21 cellular contexts compared by ENCODE assay signal in the genomic region with DNA sequence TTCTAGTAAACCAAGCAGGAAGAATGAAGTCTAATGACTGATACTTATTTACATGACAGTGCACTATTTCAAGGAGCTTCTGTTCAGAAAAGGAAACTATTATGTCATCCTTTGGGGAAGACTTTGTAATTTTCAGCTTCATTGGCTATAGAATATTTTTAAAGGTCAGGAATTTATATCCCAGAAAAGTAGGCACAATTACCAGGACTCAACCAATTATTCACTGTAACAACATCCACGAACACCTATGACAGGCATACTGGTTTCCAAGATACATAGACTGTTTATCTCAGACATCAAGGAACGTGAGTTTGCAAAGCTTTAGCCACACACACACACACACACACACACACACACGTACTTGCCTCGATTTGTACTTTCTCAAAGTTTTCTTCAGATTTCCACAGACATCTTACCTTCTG. TPM values are rescaled to one million over a fixed set of nuclear protein-coding genes. Genes with fewer than 3 reads are reported as not detected.
"Had no signal": no experiment of that assay in that cellular context is flagged by ENCODE, and none has a peak within 500 bp of the region (broad histone marks: within the 10 kb centered on the region; RNA-seq: fewer than 3 reads in every experiment).

No MANE protein-coding gene starts in this region.

- FAIRE-seq: bronchial epithelial cell, endometrium, islet of Langerhans had no signal

- DNase-seq: activated CD4-positive, alpha-beta T cell treated with anti-CD3 and anti-CD28 coated beads for 4 hours; activated CD8-positive, alpha-beta memory T cell treated with anti-CD3 and anti-CD28 coated beads, Interleukin-2, amount 50 U/mL, for 4 hours; activated CD8-positive, alpha-beta T cell treated with anti-CD3 and anti-CD28 coated beads for 36 hours; activated naive CD4-positive, alpha-beta T cell treated with Interleukin-2 at 50 U/mL for 16 hours; activated naive CD8-positive, alpha-beta T cell treated with anti-CD3 and anti-CD28 coated beads, Interleukin-2, amount 50 U/mL, for 24 hours; esophagus squamous epithelium; foreskin fibroblast; heart left ventricle; left lung; stimulated activated CD4-positive, alpha-beta T cell treated with anti-CD3 and anti-CD28 coated beads, Interleukin-15, amount 100 ng/mL, for 24 hours; stimulated activated CD4-positive, alpha-beta T cell treated with anti-CD3 and anti-CD28 coated beads, Interleukin-4, amount 100 ng/mL, for 24 hours; T-helper 9 cell; upper lobe of left lung had no signal

- H3K27ac ChIP-seq: ascending aorta, esophagus squamous epithelium, left lung, upper lobe of left lung had no signal

- H3K9me3 ChIP-seq: ascending aorta, esophagus squamous epithelium, heart left ventricle, left lung, upper lobe of left lung had no signal

- H3K36me3 ChIP-seq: ascending aorta, esophagus squamous epithelium, heart left ventricle, left lung, upper lobe of left lung had no signal

- ATAC-seq: activated CD8-positive, alpha-beta T cell treated with anti-CD3 and anti-CD28 coated beads for 36 hours; activated naive CD8-positive, alpha-beta T cell treated with anti-CD3 and anti-CD28 coated beads, Interleukin-2, amount 50 U/mL, for 24 hours; heart left ventricle; left lung had no signal

- H3K27me3 ChIP-seq: ascending aorta, upper lobe of left lung had no signal

- H3K4me3 ChIP-seq: ascending aorta, esophagus squamous epithelium, heart left ventricle, left lung, upper lobe of left lung had no signal

RNA-seq across cellular contexts. Expression of a gene that starts 23.2 kb away (rescaled TPM):
- total RNA-seq: activated CD8-positive, alpha-beta T cell treated with anti-CD3 and anti-CD28 coated beads for 36 hours; ascending aorta; bronchial epithelial cell; chondrocyte; esophagus squamous epithelium; heart left ventricle; left lung; mucosa of gallbladder; osteoblast; temporal lobe; upper lobe of left lung had no signal

RNA-seq across cellular contexts. Expression of a gene that starts 27.2 kb away (rescaled TPM):
- total RNA-seq: activated CD8-positive, alpha-beta T cell treated with anti-CD3 and anti-CD28 coated beads for 36 hours; ascending aorta; bronchial epithelial cell; chondrocyte; esophagus squamous epithelium; heart left ventricle; left lung; mucosa of gallbladder; osteoblast; temporal lobe; upper lobe of left lung had no signal

RNA-seq across cellular contexts. Expression of a gene that starts 30.5 kb away (rescaled TPM):
- total RNA-seq: activated CD8-positive, alpha-beta T cell treated with anti-CD3 and anti-CD28 coated beads for 36 hours; ascending aorta; bronchial epithelial cell; chondrocyte; esophagus squamous epithelium; heart left ventricle; left lung; mucosa of gallbladder; osteoblast; temporal lobe; upper lobe of left lung had no signal

RNA-seq across cellular contexts. Expression of a gene that starts 57.5 kb away (rescaled TPM):
- total RNA-seq: activated CD8-positive, alpha-beta T cell treated with anti-CD3 and anti-CD28 coated beads for 36 hours; ascending aorta; bronchial epithelial cell; chondrocyte; esophagus squamous epithelium; heart left ventricle; left lung; mucosa of gallbladder; osteoblast; temporal lobe; upper lobe of left lung had no signal
